1 cellular context compared by ENCODE assay signal in genomic region chr10:8075282-8076260, GRCh38.
TF ChIP-seq lines count a peak whose summit lies in the region.

No MANE protein-coding gene starts in this region.

TF ChIP-seq in endothelial cell of umbilical vein, 7 proteins besides CTCF, POLR2A, EP300 and RAD21 (continued from another document):
- TF ChIP-seq EZH2 (IDR thresholded peaks at IDR 0.05; ENCODE audit: borderline replicate concordance, low read depth, low read length, severe bottlenecking) (no peak), FOS (IDR thresholded peaks at IDR 0.05; ENCODE audit: borderline replicate concordance, insufficient read depth, low read length) (no peak), POLR2AphosphoS5 (IDR thresholded peaks at IDR 0.05; ENCODE audit: insufficient read depth, low read depth, low read length) (no peak)
